Comparison of ENCODE assay signal across 7 cellular contexts in the genomic region with DNA sequence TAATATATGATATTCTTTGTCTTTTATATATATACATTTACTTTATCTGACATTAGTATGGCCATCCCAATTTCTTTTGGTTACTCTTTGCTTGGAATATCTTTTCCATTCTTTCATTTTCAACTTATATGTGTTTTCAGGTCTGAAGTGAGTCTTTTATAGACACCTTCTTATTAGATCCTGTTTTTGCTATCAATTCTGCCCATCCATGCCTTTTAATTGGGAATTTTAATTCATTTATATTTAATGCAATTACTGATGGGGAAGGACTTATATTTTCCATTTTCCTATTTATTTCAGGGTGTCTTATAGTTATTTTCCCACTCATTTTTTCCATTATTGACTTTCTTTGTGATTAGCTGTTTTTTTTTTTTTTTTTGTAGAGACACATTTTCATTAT. TPM values are rescaled to one million over a fixed set of nuclear protein-coding genes. Genes with fewer than 3 reads are reported as not detected.
"Had no signal": no experiment of that assay in that cellular context is flagged by ENCODE, and none has a peak within 500 bp of the region (broad histone marks: within the 10 kb centered on the region; RNA-seq: fewer than 3 reads in every experiment).

No MANE protein-coding gene starts in this region.

- H3K9ac ChIP-seq: GM23248 had no signal

- H3K9me3 ChIP-seq: HAP-1 had no signal

- H3K4me3 ChIP-seq: GM23248, HAP-1 had no signal

- H2AFZ ChIP-seq: GM23248 had no signal

- H3K27ac ChIP-seq: GM23248 had no signal

- H3K36me3 ChIP-seq: HAP-1 had no signal

- H3K4me1 ChIP-seq: HAP-1 had no signal

- DNase-seq: GM23248, GOT3, H7, IMR-90, KBM-7 had no signal

RNA-seq across cellular contexts. Expression of a gene that starts 51.6 kb away (rescaled TPM):
- total RNA-seq: HT-29 had no signal
